8 cellular contexts compared by ENCODE assay signal in the genomic region with DNA sequence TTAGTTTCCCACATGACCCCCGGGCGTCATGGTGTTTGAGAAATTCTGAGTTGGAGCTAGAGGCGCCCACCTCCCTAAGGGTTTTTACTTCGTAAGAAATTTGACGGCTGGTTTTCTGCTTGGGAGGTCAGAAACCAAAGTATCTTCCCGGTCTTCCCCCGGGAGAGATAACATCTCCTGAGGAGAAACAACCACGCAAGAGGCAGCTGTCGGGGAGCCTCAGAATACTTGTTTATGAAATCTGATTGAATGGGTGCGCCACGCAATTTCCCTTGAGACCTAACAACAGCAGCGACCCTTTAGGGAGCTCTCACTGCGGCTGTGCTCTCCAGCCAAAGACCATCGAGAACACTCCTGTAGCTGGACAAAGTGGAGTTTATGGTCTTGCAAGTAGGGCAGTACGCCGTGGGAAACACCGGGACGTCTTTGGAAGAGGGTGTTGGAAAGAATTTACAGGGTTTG. TPM values are rescaled to one million over a fixed set of nuclear protein-coding genes. Genes with fewer than 3 reads are reported as not detected.
DNase-seq lines count a peak whose midpoint lies in the region; ATAC-seq and TF ChIP-seq lines count a peak whose summit lies in the region.

No MANE protein-coding gene starts in this region.

- POLR2A ChIA-PET in HEK293T (lab: Yijun Ruan, JAX): interaction anchor here (0.6 to 2.6 kb wide), 28 partner anchors 9 to 1342 kb away, joined by 3 to 27 read pairs (median 5); a partner anchor contains a TSS

- no peaks in the 10 kb centered on the region for H3K9me3 ChIP-seq in Peyer's patch
- H3K9me3 ChIP-seq in right lobe of liver: no peaks in the 10 kb centered on the region
- H3K9me3 ChIP-seq in thoracic aorta: no peaks in the 10 kb centered on the region

- peaks cover 0 to 27% (median 4%) of the 10 kb centered on the region in 4 donors for H3K4me1 ChIP-seq in Peyer's patch
- H3K4me1 ChIP-seq in right lobe of liver: peaks cover 0 to 30% (median 12%) of the 10 kb centered on the region in 4 donors
- peaks cover 25 to 35% of the 10 kb centered on the region in 2 donors for H3K4me1 ChIP-seq in thoracic aorta (ENCODE audit: control insufficient read depth in 1 of 2, low read depth in 2 of 2)

- TF ChIP-seq POLR2A in Peyer's patch (IDR thresholded peaks at IDR 0.05): no peak
- TF ChIP-seq POLR2A in right lobe of liver (IDR thresholded peaks at IDR 0.05): no peak

- WGBS in right lobe of liver (ENCODE audit: insufficient coverage, low coverage, low lambda C conversion rate, missing lambda C conversion rate): 5% methylated on average over 16 of the region's 18 CpGs

- CTCF ChIA-PET in HEK293T (lab: Yijun Ruan, JAX): interaction anchor here (0.8 kb wide), 1 partner anchor 78 kb away, joined by 3 read pairs; no protein-coding TSS in a partner anchor

- DNase-seq in DMS53 (lab: John Stamatoyannopoulos, UW): peak; percentile 70
- DNase-seq in HEK293T (ENCODE audit: extremely low spot score): peak; percentile 25
- DNase-seq in Peyer's patch: peak; percentile 30 to 63 (median 57)
- peak; percentile 66 for DNase-seq in choroid plexus epithelial cell (ENCODE audit: low read depth)
- DNase-seq in right lobe of liver: peak in 2 of 3 donors; percentile 26 to 47
- DNase-seq in thoracic aorta (ENCODE audit: low spot score): no peak
- DNase-seq in COR-L47 (lab: John Stamatoyannopoulos, UW): no peak
- DNase-seq in GF-D8 (lab: John Stamatoyannopoulos, UW): no peak

- H3K4me3 ChIP-seq in Peyer's patch: peak overlapping the region; percentile 84 to 93 (median 88)
- peak overlapping the region; percentile 91 for H3K4me3 ChIP-seq in choroid plexus epithelial cell (ENCODE audit: low read depth, low read length)
- peak overlapping the region; percentile 85 to 100 (median 99) for H3K4me3 ChIP-seq in right lobe of liver
- peak overlapping the region; percentile 90 for H3K4me3 ChIP-seq in thoracic aorta

- intact Hi-C loops in right lobe of liver (cut with DNase I): no loop called here

- H3K27ac ChIP-seq in Peyer's patch (peak overlapping the region; percentile 96 to 98 (median 96)), right lobe of liver (peak overlapping the region; percentile 75 to 90 (median 83)), thoracic aorta (peak overlapping the region; percentile 54 to 81)

- no peak for TF ChIP-seq CTCF in Peyer's patch (IDR thresholded peaks at IDR 0.05)
- TF ChIP-seq CTCF in choroid plexus epithelial cell (conservative IDR thresholded peaks at IDR 0.05; ENCODE audit: low read depth, low read length): no peak
- TF ChIP-seq CTCF in right lobe of liver (IDR thresholded peaks at IDR 0.05): no peak
- TF ChIP-seq CTCF in thoracic aorta (IDR thresholded peaks at IDR 0.05): no peak

- peak in 3 of 4 donors; percentile 0 to 3 (median 1) for ATAC-seq in right lobe of liver
- no peak for ATAC-seq in thoracic aorta (ENCODE audit: insufficient number of reproducible peaks, low FRiP score, low read depth)

- no peaks in the 10 kb centered on the region for H3K27me3 ChIP-seq in Peyer's patch
- H3K27me3 ChIP-seq in right lobe of liver: no peaks in the 10 kb centered on the region
- no peaks in the 10 kb centered on the region for H3K27me3 ChIP-seq in thoracic aorta (replicated peaks; ENCODE audit: insufficient read depth)

- H3K36me3 ChIP-seq in Peyer's patch (peaks cover 0 to 5% (median 0%) of the 10 kb centered on the region in 3 donors), right lobe of liver (peaks cover 0 to 6% (median 2%) of the 10 kb centered on the region in 4 donors), thoracic aorta (peaks cover 6% of the 10 kb centered on the region)

TF ChIP-seq in HEK293T, 16 proteins besides CTCF, POLR2A, EP300 and RAD21:
- TF ChIP-seq SUZ12 (IDR thresholded peaks at IDR 0.05) (no peak), LEF1 (IDR thresholded peaks at IDR 0.05; ENCODE audit: borderline replicate concordance) (no peak), TARDBP (IDR thresholded peaks at IDR 0.05) (no peak), SP1 (IDR thresholded peaks at IDR 0.05) (no peak), CTBP1 (IDR thresholded peaks at IDR 0.05; ENCODE audit: borderline replicate concordance) (no peak), ZNF384 (IDR thresholded peaks at IDR 0.05) (no peak), FOXM1 (IDR thresholded peaks at IDR 0.05; ENCODE audit: borderline replicate concordance) (no peak), NFRKB (IDR thresholded peaks at IDR 0.05) (no peak)
- TF ChIP-seq, protein P1, sequence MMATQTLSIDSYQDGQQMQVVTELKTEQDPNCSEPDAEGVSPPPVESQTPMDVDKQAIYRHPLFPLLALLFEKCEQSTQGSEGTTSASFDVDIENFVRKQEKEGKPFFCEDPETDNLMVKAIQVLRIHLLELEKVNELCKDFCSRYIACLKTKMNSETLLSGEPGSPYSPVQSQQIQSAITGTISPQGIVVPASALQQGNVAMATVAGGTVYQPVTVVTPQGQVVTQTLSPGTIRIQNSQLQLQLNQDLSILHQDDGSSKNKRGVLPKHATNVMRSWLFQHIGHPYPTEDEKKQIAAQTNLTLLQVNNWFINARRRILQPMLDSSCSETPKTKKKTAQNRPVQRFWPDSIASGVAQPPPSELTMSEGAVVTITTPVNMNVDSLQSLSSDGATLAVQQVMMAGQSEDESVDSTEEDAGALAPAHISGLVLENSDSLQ (IDR thresholded peaks at IDR 0.05): no peak

RNA-seq across cellular contexts. Expression of a gene that starts 0.6 kb away (rescaled TPM):
- total RNA-seq in Peyer's patch: 10 to 100 TPM; 25.0 to 48.7 (median 30.6) TPM
- total RNA-seq in right lobe of liver: 10 to 100 TPM; 16.7 to 50.6 (median 30.8) TPM
- 10 to 100 TPM; 24.6 to 35.8 TPM for total RNA-seq in thoracic aorta

Comparison
In these comparisons a context has a peak if more than half of its experiments do, and no peak if none do; other contexts are left out.
1. DNase-seq: peak in DMS53 (single experiment), HEK293T (single experiment), Peyer's patch (3 of 3), choroid plexus epithelial cell (single experiment) and right lobe of liver (2 of 3); none in thoracic aorta (single experiment), COR-L47 (single experiment) and GF-D8 (single experiment).
2. Peak in every context shown above with its lines, with median percentiles within 50 percentile points of each other: H3K27ac ChIP-seq and H3K4me3 ChIP-seq.